ENCODE assay signal across 11 cellular contexts in the genomic region with DNA sequence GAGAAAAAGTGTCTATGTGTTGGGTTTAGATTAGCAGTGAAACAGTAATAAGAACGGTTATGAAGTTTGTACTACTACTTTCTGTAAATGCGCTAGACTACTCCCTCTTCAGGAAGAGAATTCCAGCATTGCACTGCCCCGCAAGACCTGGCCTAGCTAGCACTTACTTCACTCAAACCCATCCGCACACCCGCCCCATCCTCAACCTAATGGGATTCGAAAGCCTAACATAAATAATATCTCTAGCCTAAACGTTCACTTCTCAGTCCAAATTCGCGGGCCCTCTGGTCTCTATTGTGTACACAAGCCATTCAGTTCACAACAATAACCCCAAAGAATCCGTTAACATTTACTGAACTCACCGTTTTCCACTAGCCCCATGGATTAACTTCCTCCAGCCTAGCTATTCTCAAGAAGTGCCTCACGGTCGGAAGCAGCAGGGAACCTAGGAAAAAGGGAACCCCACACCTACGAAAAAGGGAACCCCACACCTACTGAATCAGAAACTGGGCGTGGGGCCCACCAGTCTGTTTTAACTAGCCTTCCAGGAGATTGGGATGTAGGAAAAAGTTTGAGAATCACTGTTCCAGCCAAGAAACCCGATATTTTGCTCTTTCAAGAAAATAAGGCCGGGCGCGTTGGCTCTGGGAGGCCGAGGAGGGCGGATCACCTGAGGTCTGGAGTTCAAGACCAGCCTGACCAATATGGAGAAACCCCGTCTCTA.
DNase-seq lines count a peak whose midpoint lies in the region; ATAC-seq and TF ChIP-seq lines count a peak whose summit lies in the region.
"Had no signal": no experiment of that assay in that cellular context is flagged by ENCODE, and none has a peak within 500 bp of the region (broad histone marks: within the 10 kb centered on the region; RNA-seq: fewer than 3 reads in every experiment).

No MANE protein-coding gene starts in this region.

- peak overlapping the region; percentile 48 for H3K4me3 Mint-ChIP-seq in stimulated activated naive CD8-positive, alpha-beta T cell treated with anti-CD3 and anti-CD28 coated beads, Interleukin-15, Interleukin-2, amounts not matched to agents 100 ng/mL and 50 ng/mL, for 24 hours
- H3K4me3 Mint-ChIP-seq in stimulated activated naive CD8-positive, alpha-beta T cell treated with anti-CD3 and anti-CD28 coated beads, Interleukin-15, amount 100 ng/mL, for 72 hours: no peak overlapping the region

- no peak overlapping the region for H3K4me3 ChIP-seq in astrocyte of the spinal cord (ENCODE audit: low read depth, low read length)
- H3K4me3 ChIP-seq: coronary artery, SJCRH30 had no signal

- H3K36me3 Mint-ChIP-seq in stimulated activated naive CD8-positive, alpha-beta T cell treated with anti-CD3 and anti-CD28 coated beads, Interleukin-15, Interleukin-2, amounts not matched to agents 100 ng/mL and 50 ng/mL, for 24 hours (ENCODE audit: low read depth): no peaks in the 10 kb centered on the region

- H3K9me3 Mint-ChIP-seq in stimulated activated naive CD8-positive, alpha-beta T cell treated with anti-CD3 and anti-CD28 coated beads, Interleukin-15, Interleukin-2, amounts not matched to agents 100 ng/mL and 50 ng/mL, for 24 hours: no peaks in the 10 kb centered on the region
- no peaks in the 10 kb centered on the region for H3K9me3 Mint-ChIP-seq in stimulated activated naive CD8-positive, alpha-beta T cell treated with anti-CD3 and anti-CD28 coated beads, Interleukin-15, amount 100 ng/mL, for 72 hours

- TF ChIP-seq CTCF in astrocyte of the spinal cord (IDR thresholded peaks at IDR 0.05; ENCODE audit: low read depth, low read length): peak; percentile 12
- TF ChIP-seq CTCF in GM13977 (IDR thresholded peaks at IDR 0.05; ENCODE audit: extremely low read depth, insufficient read depth, missing control alignments): no peak

- ATAC-seq in stimulated activated naive CD8-positive, alpha-beta T cell treated with anti-CD3 and anti-CD28 coated beads, Interleukin-15, amount 100 ng/mL, for 72 hours: no peak

- no peak for DNase-seq in stimulated activated naive CD8-positive, alpha-beta T cell treated with anti-CD3 and anti-CD28 coated beads, Interleukin-15, amount 100 ng/mL, for 72 hours
- DNase-seq in astrocyte of the spinal cord (ENCODE audit: low read depth, low spot score) (no peak), iPS-NIHi7 (ENCODE audit: extremely low spot score) (peak; percentile 21), HCEC 1CT (no peak), DMS79 (lab: John Stamatoyannopoulos, UW) (no peak), GM13977 (ENCODE audit: low spot score) (no peak), posterior cingulate gyrus (no peak)
- DNase-seq: midbrain, SJCRH30 had no signal

- peaks cover 19% of the 10 kb centered on the region for H3K27me3 Mint-ChIP-seq in stimulated activated naive CD8-positive, alpha-beta T cell treated with anti-CD3 and anti-CD28 coated beads, Interleukin-15, Interleukin-2, amounts not matched to agents 100 ng/mL and 50 ng/mL, for 24 hours
- peaks cover 14% of the 10 kb centered on the region for H3K27me3 Mint-ChIP-seq in stimulated activated naive CD8-positive, alpha-beta T cell treated with anti-CD3 and anti-CD28 coated beads, Interleukin-15, amount 100 ng/mL, for 72 hours

- peak overlapping the region; percentile 42 for H3K27ac Mint-ChIP-seq in stimulated activated naive CD8-positive, alpha-beta T cell treated with anti-CD3 and anti-CD28 coated beads, Interleukin-15, Interleukin-2, amounts not matched to agents 100 ng/mL and 50 ng/mL, for 24 hours
- no peak overlapping the region for H3K27ac Mint-ChIP-seq in stimulated activated naive CD8-positive, alpha-beta T cell treated with anti-CD3 and anti-CD28 coated beads, Interleukin-15, amount 100 ng/mL, for 72 hours

- intact Hi-C loops in posterior cingulate gyrus (cut with DNase I): loop anchor here (10.0 kb wide), 1 partner anchor 235 kb away; no protein-coding TSS in a partner anchor

- H3K4me1 Mint-ChIP-seq in stimulated activated naive CD8-positive, alpha-beta T cell treated with anti-CD3 and anti-CD28 coated beads, Interleukin-15, Interleukin-2, amounts not matched to agents 100 ng/mL and 50 ng/mL, for 24 hours (ENCODE audit: low read depth): peaks cover 33% of the 10 kb centered on the region
- peaks cover 37% of the 10 kb centered on the region for H3K4me1 Mint-ChIP-seq in stimulated activated naive CD8-positive, alpha-beta T cell treated with anti-CD3 and anti-CD28 coated beads, Interleukin-15, amount 100 ng/mL, for 72 hours

- in situ Hi-C loops in astrocyte of the spinal cord (cut with HindIII; ENCODE audit: low sequenced_read_pairs) (no loop called here), GM13977 (cut with MboI; ENCODE audit: low pct_unique_long_range_greater_than_20kb, low sequenced_read_pairs, unreplicated experiment) (no loop called here)
